10 cellular contexts compared by ENCODE assay signal in the genomic region with DNA sequence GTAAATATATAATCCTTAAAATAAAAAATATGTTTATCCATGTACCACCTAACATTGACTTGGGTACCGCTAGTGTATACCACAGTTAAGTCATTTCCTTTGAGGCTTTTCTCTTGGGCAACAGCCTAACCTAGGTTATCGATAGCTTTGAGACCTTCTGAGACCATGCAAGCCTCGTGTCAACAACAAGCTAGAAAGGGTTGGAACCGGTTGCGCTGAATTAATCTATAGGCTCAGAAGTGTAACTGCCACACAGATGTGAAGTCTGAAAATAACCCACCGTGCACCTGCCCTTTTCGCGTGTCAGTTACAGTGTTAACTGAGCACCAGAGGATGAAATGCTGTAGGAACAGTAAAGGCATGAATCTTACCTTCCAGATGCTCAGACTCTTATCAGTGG. TPM values are rescaled to one million over a fixed set of nuclear protein-coding genes. Genes with fewer than 3 reads are reported as not detected.
DNase-seq lines count a peak whose midpoint lies in the region; ATAC-seq, FAIRE-seq and TF ChIP-seq lines count a peak whose summit lies in the region.
"Had no signal": no experiment of that assay in that cellular context is flagged by ENCODE, and none has a peak within 500 bp of the region (broad histone marks: within the 10 kb centered on the region; RNA-seq: fewer than 3 reads in every experiment).

No MANE protein-coding gene starts in this region.

- no peak overlapping the region for H3K9ac ChIP-seq in colonic mucosa (ENCODE audit: low read depth in 2 of 2, low read length in 2 of 2)

- H3K27me3 ChIP-seq in colonic mucosa (no peaks in the 10 kb centered on the region), psoas muscle (ENCODE audit: insufficient read depth in 3 of 3, low read length in 2 of 3) (no peaks in the 10 kb centered on the region)

- H3K4me3 ChIP-seq in colonic mucosa (no peak overlapping the region), psoas muscle (no peak overlapping the region)

- H3K27ac ChIP-seq in colonic mucosa (no peak overlapping the region), psoas muscle (no peak overlapping the region)

- intact Hi-C loops in colonic mucosa (cut with DNase I): no loop called here
- intact Hi-C loops in psoas muscle (cut with DNase I): no loop called here

- H3K9me3 ChIP-seq in colonic mucosa (no peaks in the 10 kb centered on the region), psoas muscle (no peaks in the 10 kb centered on the region)

- peaks cover 10% of the 10 kb centered on the region for H3K4me1 ChIP-seq in colonic mucosa
- peaks cover 32% of the 10 kb centered on the region for H3K4me1 ChIP-seq in psoas muscle

- no peak for TF ChIP-seq CTCF in colonic mucosa (IDR thresholded peaks at IDR 0.05)
- no peak for TF ChIP-seq CTCF in psoas muscle (IDR thresholded peaks at IDR 0.05)

- 68 to 75% (median 75%) methylated on average over 8 of the region's 8 CpGs for WGBS in psoas muscle, 3 donors

- peak; percentile 51 for TF ChIP-seq POLR2A in GM12892 (IDR thresholded peaks at IDR 0.05; ENCODE audit: low read depth, low read length)

- no peaks in the 10 kb centered on the region for H3K36me3 ChIP-seq in colonic mucosa
- H3K36me3 ChIP-seq in psoas muscle (ENCODE audit: insufficient read depth in 1 of 2, low read depth in 1 of 2): no peaks in the 10 kb centered on the region

- peak; percentile 95 for FAIRE-seq in GM12892 (lab: Jason Lieb, UNC)
- FAIRE-seq: G401.6 had no signal

- DNase-seq in GM12892 (ENCODE audit: insufficient read length): no peak
- peak; percentile 64 for DNase-seq in activated effector memory CD4-positive, alpha-beta T cell treated with anti-CD3 and anti-CD28 coated beads, Interleukin-2, amount 50 U/mL, for 16 hours
- DNase-seq in colonic mucosa: no peak
- DNase-seq in SW480 (ENCODE audit: low spot score): no peak
- no peak for DNase-seq in psoas muscle
- no peak for DNase-seq in NCI-H748 (lab: John Stamatoyannopoulos, UW; ENCODE audit: unreplicated experiment)
- DNase-seq: NCI-H524 had no signal

- ATAC-seq in GM21367 (IDR thresholded peaks at IDR 0.05; ENCODE audit: unreplicated experiment) (peak; percentile 52), HG03378 (IDR thresholded peaks at IDR 0.05; ENCODE audit: unreplicated experiment) (peak; percentile 55), psoas muscle (no peak)

RNA-seq across cellular contexts. Expression of a gene that starts 59.8 kb away (rescaled TPM):
- 15.3 TPM for polyA plus RNA-seq in GM12892 (2012; ENCODE audit: missing spikeins)
- total RNA-seq in colonic mucosa: 10 to 100 TPM; 18.8 to 27.2 TPM
- 100 to 1,000 TPM in 2 of 4 donors, 10 to 100 TPM in 2; 47.7 to 166 (median 104) TPM for total RNA-seq in psoas muscle
- 10 to 100 TPM in 2 of 3 donors, 1 to 10 TPM in 1; 8.5 to 93.0 (median 75.9) TPM for polyA plus RNA-seq in psoas muscle

Comparison
In these comparisons a context has a peak if more than half of its experiments do, and no peak if none do; other contexts are left out.
1. ATAC-seq: peak in GM21367 (single experiment) and HG03378 (single experiment); none in psoas muscle (0 of 4).